In the genomic region with DNA sequence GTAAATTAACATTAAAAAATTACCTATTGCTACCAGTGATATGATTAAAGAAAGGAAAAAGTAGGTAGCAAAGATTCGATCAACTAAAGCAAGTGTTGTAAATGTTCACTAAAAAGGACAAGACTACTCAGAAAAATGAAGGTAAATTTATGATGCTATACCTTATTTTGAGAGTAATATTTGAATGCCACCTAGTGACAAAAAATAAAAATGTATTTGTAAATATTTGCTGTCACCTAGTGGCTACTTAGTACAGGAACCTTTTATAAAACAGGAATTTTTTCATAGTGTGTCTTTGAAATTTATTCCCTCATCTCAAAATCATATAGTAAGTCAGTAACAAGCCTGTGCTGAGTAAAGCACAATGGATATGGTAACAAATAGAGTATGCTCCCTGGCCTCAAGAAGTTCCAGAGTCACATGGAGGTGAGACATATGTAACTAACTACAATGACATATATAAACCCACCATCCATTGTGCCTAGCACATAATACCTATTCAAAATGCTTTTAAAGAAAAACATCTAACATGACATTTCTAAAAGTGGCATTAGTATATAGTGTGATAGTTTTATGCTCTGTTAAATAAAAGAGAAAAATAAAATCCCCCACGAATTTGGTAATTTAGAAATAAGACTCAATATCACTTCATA, we compare ENCODE assay signal across 8 cellular contexts.
DNase-seq lines count a peak whose midpoint lies in the region; ATAC-seq, FAIRE-seq and TF ChIP-seq lines count a peak whose summit lies in the region.

No MANE protein-coding gene starts in this region.

- TF ChIP-seq CTCF in GM12873 (IDR thresholded peaks at IDR 0.05; ENCODE audit: insufficient read depth, low read depth, low read length, missing control alignments): peak; percentile 37
- TF ChIP-seq CTCF in upper lobe of right lung (IDR thresholded peaks at IDR 0.05): peak; percentile 33
- no peak for TF ChIP-seq CTCF in colonic mucosa (IDR thresholded peaks at IDR 0.05)

- H3K4me1 ChIP-seq in upper lobe of right lung (no peaks in the 10 kb centered on the region), colonic mucosa (no peaks in the 10 kb centered on the region)

- H3K9me3 ChIP-seq in upper lobe of right lung (no peaks in the 10 kb centered on the region), colonic mucosa (no peaks in the 10 kb centered on the region)

- H3K27ac ChIP-seq in upper lobe of right lung: no peak overlapping the region
- H3K27ac ChIP-seq in colonic mucosa: no peak overlapping the region

- DNase-seq in NCI-H748 (lab: John Stamatoyannopoulos, UW; ENCODE audit: unreplicated experiment): peak; percentile 86
- no peak for DNase-seq in upper lobe of right lung
- no peak for DNase-seq in amygdala (lab: John Stamatoyannopoulos, UW)
- DNase-seq in colonic mucosa: no peak
- DNase-seq in nucleus accumbens (lab: John Stamatoyannopoulos, UW): no peak

- intact Hi-C loops in upper lobe of right lung (cut with DNase I): no loop called here
- intact Hi-C loops in colonic mucosa (cut with DNase I): no loop called here

- no peaks in the 10 kb centered on the region for H3K36me3 ChIP-seq in upper lobe of right lung
- H3K36me3 ChIP-seq in colonic mucosa: no peaks in the 10 kb centered on the region

- ATAC-seq in HG03378 (IDR thresholded peaks at IDR 0.05; ENCODE audit: unreplicated experiment) (peak; percentile 62), upper lobe of right lung (no peak)

- H3K27me3 ChIP-seq in upper lobe of right lung: no peaks in the 10 kb centered on the region
- no peaks in the 10 kb centered on the region for H3K27me3 ChIP-seq in colonic mucosa

- H3K4me3 ChIP-seq in upper lobe of right lung (no peak overlapping the region), colonic mucosa (no peak overlapping the region)

- FAIRE-seq in endometrium (lab: Jason Lieb, UNC): peak; percentile 82

- no peak overlapping the region for H3K9ac ChIP-seq in colonic mucosa (ENCODE audit: low read depth in 2 of 2, low read length in 2 of 2)
